In genomic region chr1:44775930-44776748, GRCh38 we compare ENCODE assay signal across 8 cellular contexts. TPM values are rescaled to one million over a fixed set of nuclear protein-coding genes. Genes with fewer than 3 reads are reported as not detected.
DNase-seq lines count a peak whose midpoint lies in the region; ATAC-seq and TF ChIP-seq lines count a peak whose summit lies in the region.

No MANE protein-coding gene starts in this region.

- no peak for TF ChIP-seq POLR2A in ovary (IDR thresholded peaks at IDR 0.05)

- H3K4me3 ChIP-seq in fibroblast of pulmonary artery (replicated peaks; ENCODE audit: low read depth, low read length): peak overlapping the region; percentile 95
- peak overlapping the region; percentile 74 for H3K4me3 ChIP-seq in ovary

- ATAC-seq in GM18907 (IDR thresholded peaks at IDR 0.05; ENCODE audit: unreplicated experiment): no peak

- H3K27ac ChIP-seq in ovary: peak overlapping the region; percentile 81 to 94

- H3K36me3 ChIP-seq in ovary: no peaks in the 10 kb centered on the region

- TF ChIP-seq EP300 in ovary (IDR thresholded peaks at IDR 0.05): no peak

- DNase-seq in activated gamma-delta T cell treated with Interleukin-2 at 50 U/mL for 16 hours (peak; percentile 49), activated gamma-delta T cell (lab: John Stamatoyannopoulos, UW) (no peak), HT-29 (ENCODE audit: low spot score) (peak; percentile 61), fibroblast of pulmonary artery (ENCODE audit: low read depth) (no peak), ovary (no peak), retina (no peak)
- DNase-seq in activated CD8-positive, alpha-beta memory T cell treated with anti-CD3 and anti-CD28 coated beads, Interleukin-2, amount 50 U/mL, for 48 hours: peak; percentile 68

- no peaks in the 10 kb centered on the region for H3K27me3 ChIP-seq in ovary

- intact Hi-C loops in ovary (cut with DNase I): no loop called here

- 1 to 4% (median 3%) methylated on average over 27 to 38 of the region's 38 CpGs for WGBS in ovary, 3 donors

- TF ChIP-seq CTCF in fibroblast of pulmonary artery (IDR thresholded peaks at IDR 0.05; ENCODE audit: low read length, missing control alignments) (no peak), ovary (IDR thresholded peaks at IDR 0.05) (no peak)

- peaks cover 5% of the 10 kb centered on the region for H3K4me1 ChIP-seq in ovary (ENCODE audit: insufficient read depth)

- H3K9me3 ChIP-seq in ovary: no peaks in the 10 kb centered on the region

RNA-seq across cellular contexts. Expression of gene RPS8, which starts 0.8 kb away (rescaled TPM):
- 1,326 and 1,606 TPM in 2 replicates for total RNA-seq in HT-29 (2014; rRNA removed; shearing (Covaris generic))
- total RNA-seq in ovary: over 10,000 TPM in 1 of 7 donors, 1,000 to 10,000 TPM in 6; 5,023 to 10,301 (median 5,328) TPM
- polyA plus RNA-seq in ovary: 1,000 to 10,000 TPM; 3,305 to 7,199 TPM

RNA-seq across cellular contexts. Expression of gene BEST4, which starts 11.8 kb away (rescaled TPM):
- 0.31 and 0.33 TPM in 2 replicates for total RNA-seq in HT-29 (2014; rRNA removed; shearing (Covaris generic))
- total RNA-seq in ovary: 1 to 10 TPM in 3 of 7 donors, under 1 TPM in 4; 0.50 to 1.7 (median 0.67) TPM
- under 1 TPM; 0.25 to 0.29 TPM for polyA plus RNA-seq in ovary

RNA-seq across cellular contexts. Expression of gene PLK3, which starts 24.0 kb away (rescaled TPM):
- total RNA-seq in HT-29 (2014; rRNA removed; shearing (Covaris generic)): 135 and 137 TPM in 2 replicates
- total RNA-seq in ovary: 10 to 100 TPM; 12.3 to 68.6 (median 25.2) TPM
- 1 to 10 TPM; 4.2 to 9.7 TPM for polyA plus RNA-seq in ovary

RNA-seq across cellular contexts. Expression of gene DYNLT4, which starts 31.0 kb away (rescaled TPM):
- 3.4 and 10.4 TPM in 2 replicates for total RNA-seq in HT-29 (2014; rRNA removed; shearing (Covaris generic))
- total RNA-seq in ovary: 10 to 100 TPM in 1 of 7 donors, 1 to 10 TPM in 2, under 1 TPM in 4; 0.35 to 23.7 (median 0.84) TPM
- polyA plus RNA-seq in ovary: under 1 TPM in 1 of 2 donors, not detected in 1; 0.22 TPM

RNA-seq across cellular contexts. Expression of gene BTBD19, which starts 32.2 kb away (rescaled TPM):
- total RNA-seq in HT-29 (2014; rRNA removed; shearing (Covaris generic)): 16.4 and 18.0 TPM in 2 replicates
- 10 to 100 TPM in 5 of 7 donors, 1 to 10 TPM in 2; 7.7 to 24.3 (median 19.4) TPM for total RNA-seq in ovary
- polyA plus RNA-seq in ovary: 1 to 10 TPM; 7.1 to 8.5 TPM

Comparison
In these comparisons a context has a peak if more than half of its experiments do, and no peak if none do; other contexts are left out.
1. DNase-seq: peak in activated gamma-delta T cell treated with Interleukin-2 at 50 U/mL for 16 hours (single experiment), HT-29 (single experiment) and activated CD8-positive, alpha-beta memory T cell treated with anti-CD3 and anti-CD28 coated beads, Interleukin-2, amount 50 U/mL, for 48 hours (single experiment); none in activated gamma-delta T cell (single experiment), fibroblast of pulmonary artery (single experiment), ovary (0 of 5) and retina (single experiment).